1 cellular context compared by ENCODE assay signal in the genomic region with DNA sequence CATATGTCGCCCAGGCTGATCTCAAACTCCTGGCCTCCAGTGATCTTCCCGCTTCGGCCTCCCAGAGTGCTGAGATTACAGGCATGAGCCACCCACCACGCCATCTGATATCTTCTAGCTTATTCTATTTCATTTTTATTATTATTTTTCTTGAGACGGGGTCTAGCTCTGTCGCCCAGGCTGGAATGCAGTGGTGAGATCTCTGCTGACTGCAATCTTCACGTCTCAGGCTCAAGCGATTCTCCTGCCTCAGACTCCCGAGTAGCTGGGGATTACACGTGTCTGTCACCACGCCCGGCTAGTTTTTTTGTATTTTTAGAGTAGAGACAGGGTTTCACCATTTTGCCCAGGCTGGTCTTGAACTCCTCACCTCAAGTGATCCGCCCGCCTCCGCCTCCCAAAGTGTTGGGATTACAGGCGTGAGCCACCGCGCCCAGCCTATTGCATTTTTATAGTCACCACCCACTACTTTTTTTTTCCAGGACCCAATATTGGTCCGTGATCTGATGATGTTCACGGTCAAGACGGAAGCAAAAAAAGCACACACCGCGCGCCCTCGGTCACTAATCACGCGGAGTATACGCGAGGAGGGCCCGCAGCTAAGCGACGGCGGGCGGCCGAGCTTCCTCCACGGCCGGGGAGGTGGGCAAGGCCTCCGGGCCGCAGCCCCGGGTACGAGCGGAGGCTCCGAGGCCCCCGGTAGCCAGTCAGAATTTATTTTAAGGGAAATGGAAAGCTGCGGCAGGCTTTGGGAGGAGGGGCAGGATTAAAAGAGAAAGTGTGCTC.
A peak's percentile ranks its signal among the peaks of the same experiment; 100 is the strongest.
TF ChIP-seq lines count a peak whose summit lies in the region.

No MANE protein-coding gene starts in this region.

TF ChIP-seq in HepG2, 621 proteins besides CTCF, POLR2A, EP300 and RAD21 (continued from another document and continues in another):
- TF ChIP-seq, protein P1, sequence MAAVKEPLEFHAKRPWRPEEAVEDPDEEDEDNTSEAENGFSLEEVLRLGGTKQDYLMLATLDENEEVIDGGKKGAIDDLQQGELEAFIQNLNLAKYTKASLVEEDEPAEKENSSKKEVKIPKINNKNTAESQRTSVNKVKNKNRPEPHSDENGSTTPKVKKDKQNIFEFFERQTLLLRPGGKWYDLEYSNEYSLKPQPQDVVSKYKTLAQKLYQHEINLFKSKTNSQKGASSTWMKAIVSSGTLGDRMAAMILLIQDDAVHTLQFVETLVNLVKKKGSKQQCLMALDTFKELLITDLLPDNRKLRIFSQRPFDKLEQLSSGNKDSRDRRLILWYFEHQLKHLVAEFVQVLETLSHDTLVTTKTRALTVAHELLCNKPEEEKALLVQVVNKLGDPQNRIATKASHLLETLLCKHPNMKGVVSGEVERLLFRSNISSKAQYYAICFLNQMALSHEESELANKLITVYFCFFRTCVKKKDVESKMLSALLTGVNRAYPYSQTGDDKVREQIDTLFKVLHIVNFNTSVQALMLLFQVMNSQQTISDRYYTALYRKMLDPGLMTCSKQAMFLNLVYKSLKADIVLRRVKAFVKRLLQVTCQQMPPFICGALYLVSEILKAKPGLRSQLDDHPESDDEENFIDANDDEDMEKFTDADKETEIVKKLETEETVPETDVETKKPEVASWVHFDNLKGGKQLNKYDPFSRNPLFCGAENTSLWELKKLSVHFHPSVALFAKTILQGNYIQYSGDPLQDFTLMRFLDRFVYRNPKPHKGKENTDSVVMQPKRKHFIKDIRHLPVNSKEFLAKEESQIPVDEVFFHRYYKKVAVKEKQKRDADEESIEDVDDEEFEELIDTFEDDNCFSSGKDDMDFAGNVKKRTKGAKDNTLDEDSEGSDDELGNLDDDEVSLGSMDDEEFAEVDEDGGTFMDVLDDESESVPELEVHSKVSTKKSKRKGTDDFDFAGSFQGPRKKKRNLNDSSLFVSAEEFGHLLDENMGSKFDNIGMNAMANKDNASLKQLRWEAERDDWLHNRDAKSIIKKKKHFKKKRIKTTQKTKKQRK (IDR thresholded peaks at IDR 0.05; ENCODE audit: low read length) = no peak
- TF ChIP-seq ATF1 (CRISPR knock-in tag; IDR thresholded peaks at IDR 0.05) = no peak
- TF ChIP-seq, protein P2, sequence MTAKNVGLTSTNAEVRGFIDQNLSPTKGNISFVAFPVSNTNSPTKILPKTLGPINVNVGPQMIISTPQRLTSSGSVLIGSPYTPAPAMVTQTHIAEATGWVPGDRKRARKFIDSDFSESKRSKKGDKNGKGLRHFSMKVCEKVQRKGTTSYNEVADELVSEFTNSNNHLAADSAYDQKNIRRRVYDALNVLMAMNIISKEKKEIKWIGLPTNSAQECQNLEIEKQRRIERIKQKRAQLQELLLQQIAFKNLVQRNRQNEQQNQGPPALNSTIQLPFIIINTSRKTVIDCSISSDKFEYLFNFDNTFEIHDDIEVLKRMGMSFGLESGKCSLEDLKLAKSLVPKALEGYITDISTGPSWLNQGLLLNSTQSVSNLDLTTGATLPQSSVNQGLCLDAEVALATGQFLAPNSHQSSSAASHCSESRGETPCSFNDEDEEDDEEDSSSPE (CRISPR knock-in tag; IDR thresholded peaks at IDR 0.05) = no peak
- TF ChIP-seq MEF2D (CRISPR knock-in tag; IDR thresholded peaks at IDR 0.05) = no peak
- TF ChIP-seq, protein P3, sequence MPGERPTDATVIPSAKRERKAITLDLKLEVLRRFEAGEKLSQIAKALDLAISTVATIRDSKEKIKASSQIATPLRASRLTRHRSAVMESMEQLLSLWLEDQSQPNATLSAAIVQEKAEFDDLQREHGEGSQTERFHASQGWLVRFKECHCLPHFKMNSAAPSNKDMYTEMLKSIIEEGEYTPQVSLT (CRISPR knock-in tag; IDR thresholded peaks at IDR 0.05; ENCODE audit: borderline replicate concordance, low read depth) = no peak
- TF ChIP-seq MED13 (CRISPR knock-in tag; IDR thresholded peaks at IDR 0.05) = no peak; the same call in 1 of the 2 replicates
- no peak for TF ChIP-seq NCOA1 (CRISPR knock-in tag; IDR thresholded peaks at IDR 0.05)
- TF ChIP-seq, protein P4, sequence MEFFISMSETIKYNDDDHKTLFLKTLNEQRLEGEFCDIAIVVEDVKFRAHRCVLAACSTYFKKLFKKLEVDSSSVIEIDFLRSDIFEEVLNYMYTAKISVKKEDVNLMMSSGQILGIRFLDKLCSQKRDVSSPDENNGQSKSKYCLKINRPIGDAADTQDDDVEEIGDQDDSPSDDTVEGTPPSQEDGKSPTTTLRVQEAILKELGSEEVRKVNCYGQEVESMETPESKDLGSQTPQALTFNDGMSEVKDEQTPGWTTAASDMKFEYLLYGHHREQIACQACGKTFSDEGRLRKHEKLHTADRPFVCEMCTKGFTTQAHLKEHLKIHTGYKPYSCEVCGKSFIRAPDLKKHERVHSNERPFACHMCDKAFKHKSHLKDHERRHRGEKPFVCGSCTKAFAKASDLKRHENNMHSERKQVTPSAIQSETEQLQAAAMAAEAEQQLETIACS (CRISPR knock-in tag; IDR thresholded peaks at IDR 0.05) = no peak
- TF ChIP-seq HHEX (CRISPR knock-in tag; IDR thresholded peaks at IDR 0.05) = no peak
- no peak for TF ChIP-seq SMARCE1 (IDR thresholded peaks at IDR 0.05; ENCODE audit: borderline replicate concordance)
- TF ChIP-seq, protein P5, sequence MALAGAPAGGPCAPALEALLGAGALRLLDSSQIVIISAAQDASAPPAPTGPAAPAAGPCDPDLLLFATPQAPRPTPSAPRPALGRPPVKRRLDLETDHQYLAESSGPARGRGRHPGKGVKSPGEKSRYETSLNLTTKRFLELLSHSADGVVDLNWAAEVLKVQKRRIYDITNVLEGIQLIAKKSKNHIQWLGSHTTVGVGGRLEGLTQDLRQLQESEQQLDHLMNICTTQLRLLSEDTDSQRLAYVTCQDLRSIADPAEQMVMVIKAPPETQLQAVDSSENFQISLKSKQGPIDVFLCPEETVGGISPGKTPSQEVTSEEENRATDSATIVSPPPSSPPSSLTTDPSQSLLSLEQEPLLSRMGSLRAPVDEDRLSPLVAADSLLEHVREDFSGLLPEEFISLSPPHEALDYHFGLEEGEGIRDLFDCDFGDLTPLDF (CRISPR knock-in tag; IDR thresholded peaks at IDR 0.05) = peak; percentile 12; the same call in 1 of the 2 replicates
- TF ChIP-seq, protein P6, sequence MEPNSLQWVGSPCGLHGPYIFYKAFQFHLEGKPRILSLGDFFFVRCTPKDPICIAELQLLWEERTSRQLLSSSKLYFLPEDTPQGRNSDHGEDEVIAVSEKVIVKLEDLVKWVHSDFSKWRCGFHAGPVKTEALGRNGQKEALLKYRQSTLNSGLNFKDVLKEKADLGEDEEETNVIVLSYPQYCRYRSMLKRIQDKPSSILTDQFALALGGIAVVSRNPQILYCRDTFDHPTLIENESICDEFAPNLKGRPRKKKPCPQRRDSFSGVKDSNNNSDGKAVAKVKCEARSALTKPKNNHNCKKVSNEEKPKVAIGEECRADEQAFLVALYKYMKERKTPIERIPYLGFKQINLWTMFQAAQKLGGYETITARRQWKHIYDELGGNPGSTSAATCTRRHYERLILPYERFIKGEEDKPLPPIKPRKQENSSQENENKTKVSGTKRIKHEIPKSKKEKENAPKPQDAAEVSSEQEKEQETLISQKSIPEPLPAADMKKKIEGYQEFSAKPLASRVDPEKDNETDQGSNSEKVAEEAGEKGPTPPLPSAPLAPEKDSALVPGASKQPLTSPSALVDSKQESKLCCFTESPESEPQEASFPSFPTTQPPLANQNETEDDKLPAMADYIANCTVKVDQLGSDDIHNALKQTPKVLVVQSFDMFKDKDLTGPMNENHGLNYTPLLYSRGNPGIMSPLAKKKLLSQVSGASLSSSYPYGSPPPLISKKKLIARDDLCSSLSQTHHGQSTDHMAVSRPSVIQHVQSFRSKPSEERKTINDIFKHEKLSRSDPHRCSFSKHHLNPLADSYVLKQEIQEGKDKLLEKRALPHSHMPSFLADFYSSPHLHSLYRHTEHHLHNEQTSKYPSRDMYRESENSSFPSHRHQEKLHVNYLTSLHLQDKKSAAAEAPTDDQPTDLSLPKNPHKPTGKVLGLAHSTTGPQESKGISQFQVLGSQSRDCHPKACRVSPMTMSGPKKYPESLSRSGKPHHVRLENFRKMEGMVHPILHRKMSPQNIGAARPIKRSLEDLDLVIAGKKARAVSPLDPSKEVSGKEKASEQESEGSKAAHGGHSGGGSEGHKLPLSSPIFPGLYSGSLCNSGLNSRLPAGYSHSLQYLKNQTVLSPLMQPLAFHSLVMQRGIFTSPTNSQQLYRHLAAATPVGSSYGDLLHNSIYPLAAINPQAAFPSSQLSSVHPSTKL (CRISPR knock-in tag; IDR thresholded peaks at IDR 0.05) = no peak; the same call in 1 of the 2 replicates
- TF ChIP-seq, protein P7, sequence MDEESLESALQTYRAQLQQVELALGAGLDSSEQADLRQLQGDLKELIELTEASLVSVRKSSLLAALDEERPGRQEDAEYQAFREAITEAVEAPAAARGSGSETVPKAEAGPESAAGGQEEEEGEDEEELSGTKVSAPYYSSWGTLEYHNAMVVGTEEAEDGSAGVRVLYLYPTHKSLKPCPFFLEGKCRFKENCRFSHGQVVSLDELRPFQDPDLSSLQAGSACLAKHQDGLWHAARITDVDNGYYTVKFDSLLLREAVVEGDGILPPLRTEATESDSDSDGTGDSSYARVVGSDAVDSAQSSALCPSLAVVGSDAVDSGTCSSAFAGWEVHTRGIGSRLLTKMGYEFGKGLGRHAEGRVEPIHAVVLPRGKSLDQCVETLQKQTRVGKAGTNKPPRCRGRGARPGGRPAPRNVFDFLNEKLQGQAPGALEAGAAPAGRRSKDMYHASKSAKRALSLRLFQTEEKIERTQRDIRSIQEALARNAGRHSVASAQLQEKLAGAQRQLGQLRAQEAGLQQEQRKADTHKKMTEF (CRISPR knock-in tag; IDR thresholded peaks at IDR 0.05) = peak; percentile 68; the same call in 1 of the 2 replicates
- TF ChIP-seq ZNF460 (CRISPR knock-in tag; IDR thresholded peaks at IDR 0.05; ENCODE audit: borderline replicate concordance) = peak; percentile 81
- 0 out of 2 replicates have a peak, but pooled peaks have one; percentile 60 for TF ChIP-seq KDM5B (CRISPR knock-in tag; IDR thresholded peaks at IDR 0.05; ENCODE audit: borderline replicate concordance)
- no peak for TF ChIP-seq HDAC6 (IDR thresholded peaks at IDR 0.05; ENCODE audit: low read depth, low read length)
- TF ChIP-seq ZFP82 (CRISPR knock-in tag; IDR thresholded peaks at IDR 0.05; ENCODE audit: borderline replicate concordance) = no peak
- no peak for TF ChIP-seq ZNF644 (CRISPR knock-in tag; IDR thresholded peaks at IDR 0.05; ENCODE audit: low read depth)
- TF ChIP-seq HMG20B (CRISPR knock-in tag; conservative IDR thresholded peaks at IDR 0.05) = 0 out of 2 replicates have a peak, but pooled peaks have one; percentile 7
- peak; percentile 71 for TF ChIP-seq TGIF2 (CRISPR knock-in tag; IDR thresholded peaks at IDR 0.05)
- no peak for TF ChIP-seq NFIB (CRISPR knock-in tag; IDR thresholded peaks at IDR 0.05; ENCODE audit: borderline replicate concordance)
- no peak for TF ChIP-seq ZNF260 (CRISPR knock-in tag; IDR thresholded peaks at IDR 0.05; ENCODE audit: borderline replicate concordance, low read depth)
- TF ChIP-seq KDM6A (CRISPR knock-in tag; IDR thresholded peaks at IDR 0.05; ENCODE audit: low read depth) = no peak
- 0 out of 2 replicates have a peak, but pooled peaks have one; percentile 3 for TF ChIP-seq FOSL2 (CRISPR knock-in tag; IDR thresholded peaks at IDR 0.05)
- peak; percentile 13 for TF ChIP-seq ZNF792 (CRISPR knock-in tag; IDR thresholded peaks at IDR 0.05)
- TF ChIP-seq, protein P8, sequence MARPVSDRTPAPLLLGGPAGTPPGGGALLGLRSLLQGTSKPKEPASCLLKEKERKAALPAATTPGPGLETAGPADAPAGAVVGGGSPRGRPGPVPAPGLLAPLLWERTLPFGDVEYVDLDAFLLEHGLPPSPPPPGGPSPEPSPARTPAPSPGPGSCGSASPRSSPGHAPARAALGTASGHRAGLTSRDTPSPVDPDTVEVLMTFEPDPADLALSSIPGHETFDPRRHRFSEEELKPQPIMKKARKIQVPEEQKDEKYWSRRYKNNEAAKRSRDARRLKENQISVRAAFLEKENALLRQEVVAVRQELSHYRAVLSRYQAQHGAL (CRISPR knock-in tag; IDR thresholded peaks at IDR 0.05; ENCODE audit: not compliant biosample characterization) = no peak
- TF ChIP-seq JUND (CRISPR knock-in tag; IDR thresholded peaks at IDR 0.05) = no peak
- TF ChIP-seq ZNF101 (CRISPR knock-in tag; IDR thresholded peaks at IDR 0.05; ENCODE audit: borderline replicate concordance, low read depth) = no peak
- TF ChIP-seq, protein P9, sequence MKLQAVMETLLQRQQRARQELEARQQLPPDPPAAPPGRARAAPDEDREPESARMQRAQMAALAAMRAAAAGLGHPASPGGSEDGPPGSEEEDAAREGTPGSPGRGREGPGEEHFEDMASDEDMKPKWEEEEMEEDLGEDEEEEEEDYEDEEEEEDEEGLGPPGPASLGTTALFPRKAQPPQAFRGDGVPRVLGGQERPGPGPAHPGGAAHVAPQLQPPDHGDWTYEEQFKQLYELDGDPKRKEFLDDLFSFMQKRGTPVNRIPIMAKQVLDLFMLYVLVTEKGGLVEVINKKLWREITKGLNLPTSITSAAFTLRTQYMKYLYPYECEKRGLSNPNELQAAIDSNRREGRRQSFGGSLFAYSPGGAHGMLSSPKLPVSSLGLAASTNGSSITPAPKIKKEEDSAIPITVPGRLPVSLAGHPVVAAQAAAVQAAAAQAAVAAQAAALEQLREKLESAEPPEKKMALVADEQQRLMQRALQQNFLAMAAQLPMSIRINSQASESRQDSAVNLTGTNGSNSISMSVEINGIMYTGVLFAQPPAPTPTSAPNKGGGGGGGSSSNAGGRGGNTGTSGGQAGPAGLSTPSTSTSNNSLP (IDR thresholded peaks at IDR 0.05; ENCODE audit: low read depth, low read length) = no peak
- no peak for TF ChIP-seq SNRNP70 (IDR thresholded peaks at IDR 0.05; ENCODE audit: low read depth, low read length)
- TF ChIP-seq FIP1L1 (IDR thresholded peaks at IDR 0.05; ENCODE audit: borderline replicate concordance, insufficient read depth, low read depth, low read length) = peak; percentile 65; the same call in 1 of the 2 replicates
- no peak for TF ChIP-seq ZNF329 (CRISPR knock-in tag; IDR thresholded peaks at IDR 0.05; ENCODE audit: low read depth)
- TF ChIP-seq ZFP90 (CRISPR knock-in tag; IDR thresholded peaks at IDR 0.05; ENCODE audit: borderline replicate concordance) = no peak
- TF ChIP-seq PRPF4 (IDR thresholded peaks at IDR 0.05; ENCODE audit: low read depth, low read length, poor library complexity, severe bottlenecking) = no peak
